Comparison of ENCODE assay signal across 15 cellular contexts in the genomic region with DNA sequence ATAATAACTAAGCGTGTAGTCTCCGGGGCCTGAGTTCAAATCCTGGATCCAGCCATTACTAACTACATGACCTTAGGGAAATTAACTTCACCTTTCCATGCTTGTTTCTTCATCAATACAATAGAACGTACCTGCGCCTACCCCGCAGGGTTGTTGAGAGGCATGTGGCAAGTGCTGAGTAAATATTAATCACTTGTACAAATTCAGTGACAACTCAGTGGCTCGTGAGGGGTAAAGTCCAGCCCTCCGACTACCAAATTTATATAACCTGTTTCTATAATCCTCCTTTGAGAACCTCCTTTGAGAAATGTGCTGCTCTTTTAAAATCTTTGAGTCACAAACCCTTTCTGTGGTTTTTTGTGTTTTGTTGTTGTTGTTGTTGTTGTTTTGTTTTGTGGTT. TPM values are rescaled to one million over a fixed set of nuclear protein-coding genes. Genes with fewer than 3 reads are reported as not detected.
DNase-seq lines count a peak whose midpoint lies in the region; ATAC-seq and TF ChIP-seq lines count a peak whose summit lies in the region.
"Had no signal": no experiment of that assay in that cellular context is flagged by ENCODE, and none has a peak within 500 bp of the region (broad histone marks: within the 10 kb centered on the region; RNA-seq: fewer than 3 reads in every experiment).

No MANE protein-coding gene starts in this region.

- H3K4me1 ChIP-seq in hepatocyte (ENCODE audit: insufficient read depth) (peaks cover 2% of the 10 kb centered on the region), right lobe of liver (no peaks in the 10 kb centered on the region)

- H4K20me1 ChIP-seq in hepatocyte (ENCODE audit: insufficient read depth, poor library complexity, severe bottlenecking), result no peaks in the 10 kb centered on the region
- H4K20me1 ChIP-seq: BLaER1 had no signal

- CTCF ChIA-PET in activated CD8-positive, alpha-beta memory T cell treated with anti-CD3 and anti-CD28 coated beads, Interleukin-2, amount 10 ng/mL, durations not matched to agents 7 days and 5 days (lab: Charles Lee), result no interaction called here

- no peaks in the 10 kb centered on the region for H3K9me3 ChIP-seq in hepatocyte (ENCODE audit: low read depth)
- no peaks in the 10 kb centered on the region for H3K9me3 ChIP-seq in right lobe of liver
- H3K9me3 ChIP-seq in MG63, result no peaks in the 10 kb centered on the region
- H3K9me3 ChIP-seq: BLaER1, Caco-2 had no signal

- H3K4me3 ChIP-seq in hepatocyte, result no peak overlapping the region
- no peak overlapping the region for H3K4me3 ChIP-seq in right lobe of liver
- no peak overlapping the region for H3K4me3 ChIP-seq in MG63
- H3K4me3 ChIP-seq: BLaER1, GM12878 had no signal

- intact Hi-C loops in right lobe of liver (cut with DNase I), result no loop called here

- H3K4me1 Mint-ChIP-seq in activated CD8-positive, alpha-beta memory T cell treated with anti-CD3 and anti-CD28 coated beads, Interleukin-2, amount 10 ng/mL, durations not matched to agents 7 days and 5 days, result no peaks in the 10 kb centered on the region

- 80% methylated on average over 7 of the region's 7 CpGs for WGBS in hepatocyte (ENCODE audit: low lambda C conversion rate, missing lambda C conversion rate)
- WGBS in right lobe of liver (ENCODE audit: insufficient coverage, low coverage, low lambda C conversion rate, missing lambda C conversion rate), result 43% methylated on average over 6 of the region's 7 CpGs

- H3K27me3 Mint-ChIP-seq in activated CD8-positive, alpha-beta memory T cell treated with anti-CD3 and anti-CD28 coated beads, Interleukin-2, amount 10 ng/mL, durations not matched to agents 7 days and 5 days, result peaks cover 12% of the 10 kb centered on the region

- no peak for TF ChIP-seq POLR2A in right lobe of liver (IDR thresholded peaks at IDR 0.05)

- H3K27me3 ChIP-seq in hepatocyte (peaks cover 8% of the 10 kb centered on the region), right lobe of liver (no peaks in the 10 kb centered on the region), MG63 (no peaks in the 10 kb centered on the region)
- H3K27me3 ChIP-seq: BLaER1 had no signal

- no peak overlapping the region for H2AFZ ChIP-seq in hepatocyte

- H3K4me2 ChIP-seq in hepatocyte, result no peak overlapping the region
- H3K4me2 ChIP-seq: BLaER1 had no signal

- H3K27ac Mint-ChIP-seq in activated CD8-positive, alpha-beta memory T cell treated with anti-CD3 and anti-CD28 coated beads, Interleukin-2, amount 10 ng/mL, durations not matched to agents 7 days and 5 days, result no peak overlapping the region
- H3K27ac Mint-ChIP-seq: CD8-positive, alpha-beta memory T cell had no signal

- TF ChIP-seq CTCF in hepatocyte (IDR thresholded peaks at IDR 0.05; ENCODE audit: poor library complexity) (no peak), right lobe of liver (IDR thresholded peaks at IDR 0.05) (no peak)

- H3K27ac ChIP-seq in hepatocyte (no peak overlapping the region), right lobe of liver (no peak overlapping the region)
- H3K27ac ChIP-seq: BLaER1, HL-60 had no signal

- ATAC-seq in activated CD8-positive, alpha-beta memory T cell treated with anti-CD3 and anti-CD28 coated beads, Interleukin-2, amount 10 ng/mL, durations not matched to agents 7 days and 5 days, result no peak
- peak; percentile 48 to 89 (median 75) for ATAC-seq in right lobe of liver
- ATAC-seq: GM12878, HCT116 had no signal

- no peaks in the 10 kb centered on the region for H3K79me2 ChIP-seq in hepatocyte

- H3K4me3 Mint-ChIP-seq in activated CD8-positive, alpha-beta memory T cell treated with anti-CD3 and anti-CD28 coated beads, Interleukin-2, amount 10 ng/mL, durations not matched to agents 7 days and 5 days, result no peak overlapping the region
- H3K4me3 Mint-ChIP-seq: CD8-positive, alpha-beta memory T cell had no signal

- H3K9me2 ChIP-seq in hepatocyte (replicated peaks; ENCODE audit: insufficient read depth), result no peaks in the 10 kb centered on the region

- H3K36me3 Mint-ChIP-seq in activated CD8-positive, alpha-beta memory T cell treated with anti-CD3 and anti-CD28 coated beads, Interleukin-2, amount 10 ng/mL, durations not matched to agents 7 days and 5 days, result no peaks in the 10 kb centered on the region

- no peaks in the 10 kb centered on the region for H3K36me3 ChIP-seq in hepatocyte (replicated peaks; ENCODE audit: insufficient read depth, low read depth)
- H3K36me3 ChIP-seq in right lobe of liver, result no peaks in the 10 kb centered on the region
- H3K36me3 ChIP-seq in MG63, result no peaks in the 10 kb centered on the region
- H3K36me3 ChIP-seq: BLaER1 had no signal

- DNase-seq in activated CD8-positive, alpha-beta memory T cell treated with anti-CD3 and anti-CD28 coated beads, Interleukin-2, amount 10 ng/mL, durations not matched to agents 7 days and 5 days, result peak; percentile 7
- DNase-seq in activated CD8-positive, alpha-beta memory T cell treated with anti-CD3 and anti-CD28 coated beads, Interleukin-2, amount 50 U/mL, for 48 hours, result no peak
- DNase-seq in hepatocyte (ENCODE audit: low spot score) (peak; percentile 26), right lobe of liver (no peak), SKM-1 treated with dmso at 0.1 percent for 144 hours (lab: John Stamatoyannopoulos, UW; ENCODE audit: unreplicated experiment) (no peak), MG63 (no peak), T-helper 1 cell (no peak)
- DNase-seq: 8988T; AML-193; CD8-positive, alpha-beta memory T cell had no signal

- H3K9me3 Mint-ChIP-seq in activated CD8-positive, alpha-beta memory T cell treated with anti-CD3 and anti-CD28 coated beads, Interleukin-2, amount 10 ng/mL, durations not matched to agents 7 days and 5 days (ENCODE audit: low read depth), result no peaks in the 10 kb centered on the region
- H3K9me3 Mint-ChIP-seq: CD8-positive, alpha-beta memory T cell had no signal

RNA-seq across cellular contexts. Expression of a gene that starts 49.8 kb away (rescaled TPM):
- total RNA-seq in activated CD8-positive, alpha-beta memory T cell treated with anti-CD3 and anti-CD28 coated beads, Interleukin-2, amount 10 ng/mL, durations not matched to agents 7 days and 5 days, result 1 to 10 TPM; 1.1 to 9.0 TPM
- 11.0 and 13.2 TPM in 2 replicates for total RNA-seq in hepatocyte
- polyA plus RNA-seq in hepatocyte, result 12.1 and 18.5 TPM in 2 replicates
- 1 to 10 TPM; 3.4 to 5.3 (median 4.4) TPM for total RNA-seq in right lobe of liver
- total RNA-seq in MG63 (2014; rRNA removed; shearing (Covaris generic); ENCODE audit: low replicate concordance), result 64.3 and 90.0 TPM in 2 replicates

Comparison
In these comparisons a context has a peak if more than half of its experiments do, and no peak if none do; other contexts are left out.
1. DNase-seq: peak in activated CD8-positive, alpha-beta memory T cell treated with anti-CD3 and anti-CD28 coated beads, Interleukin-2, amount 10 ng/mL, durations not matched to agents 7 days and 5 days (single experiment) and hepatocyte (single experiment); none in activated CD8-positive, alpha-beta memory T cell treated with anti-CD3 and anti-CD28 coated beads, Interleukin-2, amount 50 U/mL, for 48 hours (single experiment), right lobe of liver (0 of 3), SKM-1 treated with dmso at 0.1 percent for 144 hours (single experiment), MG63 (single experiment) and T-helper 1 cell (0 of 5).